In the genomic region with DNA sequence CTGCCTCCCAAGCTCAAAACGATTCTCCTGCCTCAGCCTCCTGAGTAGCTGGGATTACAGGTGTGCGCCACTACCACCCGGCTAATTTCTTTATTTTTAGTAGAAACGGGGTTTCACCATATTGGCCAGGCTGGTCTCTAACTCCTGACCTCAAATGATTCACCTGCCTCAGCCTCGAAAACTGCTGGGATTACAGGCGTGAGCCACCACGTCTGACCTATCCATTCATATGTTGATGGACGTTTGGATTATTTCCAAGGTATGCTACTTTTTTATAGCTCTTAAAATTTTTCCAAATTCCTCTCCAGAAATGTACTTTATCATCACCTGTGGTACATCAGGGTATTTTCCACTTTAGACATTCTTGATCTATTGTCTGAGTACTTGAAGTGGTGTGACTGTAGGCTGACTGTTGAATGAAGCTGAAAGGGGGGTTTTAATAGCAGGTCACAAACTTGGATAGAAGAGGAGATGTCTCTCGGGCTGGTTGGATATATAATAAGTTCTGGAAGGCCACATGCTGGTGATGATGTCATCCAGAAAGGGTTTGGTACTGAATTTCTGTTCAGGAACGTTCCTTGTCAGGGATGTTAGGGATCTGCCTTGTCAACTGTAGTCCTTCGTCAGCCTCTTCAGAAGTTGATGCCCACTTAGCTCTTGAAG, we compare ENCODE assay signal across 18 cellular contexts. TPM values are rescaled to one million over a fixed set of nuclear protein-coding genes. Genes with fewer than 3 reads are reported as not detected.
A peak's percentile ranks its signal among the peaks of the same experiment; 100 is the strongest.
DNase-seq lines count a peak whose midpoint lies in the region; ATAC-seq and TF ChIP-seq lines count a peak whose summit lies in the region.
"Had no signal": no experiment of that assay in that cellular context is flagged by ENCODE, and none has a peak within 500 bp of the region (broad histone marks: within the 10 kb centered on the region; RNA-seq: fewer than 3 reads in every experiment).

No MANE protein-coding gene starts in this region.

- TF ChIP-seq CTCF in epithelial cell of esophagus (IDR thresholded peaks at IDR 0.05; ENCODE audit: insufficient read depth, low read depth, low read length, missing control alignments) (no peak), type B pancreatic cell (conservative IDR thresholded peaks at IDR 0.05) (no peak)

- no peak overlapping the region for H3K4me3 ChIP-seq in epithelial cell of esophagus (ENCODE audit: low read length)

- no peak overlapping the region for H3K27ac Mint-ChIP-seq in stimulated activated naive CD8-positive, alpha-beta T cell treated with anti-CD3 and anti-CD28 coated beads, Interleukin-15, amount 100 ng/mL, for 72 hours
- peak overlapping the region; percentile 20 for H3K27ac Mint-ChIP-seq in type B pancreatic cell
- H3K27ac Mint-ChIP-seq: activated naive CD4-positive, alpha-beta T cell treated with anti-CD3 and anti-CD28 coated beads, Interleukin-2, amount 50 U/mL, for 24 hours had no signal

- H3K4me3 Mint-ChIP-seq in stimulated activated naive CD8-positive, alpha-beta T cell treated with anti-CD3 and anti-CD28 coated beads, Interleukin-15, amount 100 ng/mL, for 72 hours = no peak overlapping the region
- H3K4me3 Mint-ChIP-seq in type B pancreatic cell = peak overlapping the region; percentile 4
- H3K4me3 Mint-ChIP-seq: activated naive CD4-positive, alpha-beta T cell treated with anti-CD3 and anti-CD28 coated beads, Interleukin-2, amount 50 U/mL, for 24 hours; central memory CD8-positive, alpha-beta T cell; H9 had no signal

- peaks cover 48% of the 10 kb centered on the region for H3K36me3 Mint-ChIP-seq in type B pancreatic cell

- DNase-seq in stimulated activated naive CD8-positive, alpha-beta T cell treated with anti-CD3 and anti-CD28 coated beads, Interleukin-15, Interleukin-2, amounts not matched to agents 100 U/mL and 50 U/mL, for 24 hours = no peak
- no peak for DNase-seq in stimulated activated naive CD8-positive, alpha-beta T cell treated with anti-CD3 and anti-CD28 coated beads, Interleukin-15, amount 100 ng/mL, for 72 hours
- DNase-seq in NCI-H226 (peak; percentile 12), epithelial cell of esophagus (ENCODE audit: low read depth) (peak; percentile 30), type B pancreatic cell (ENCODE audit: extremely low spot score, unreplicated experiment) (no peak), HuH-7.5 (ENCODE audit: low spot score) (no peak), NCI-H345 treated with DMSO at 0.1 percent for 48 hours (lab: John Stamatoyannopoulos, UW; ENCODE audit: unreplicated experiment) (no peak), NCI-H748 (lab: John Stamatoyannopoulos, UW; ENCODE audit: unreplicated experiment) (no peak)
- DNase-seq: C1 segment of cervical spinal cord, DMS53, erythroblast, glutamatergic neuron, H9, NCI-H1417, NCI-H446 treated with DMSO at 0.1 percent for 48 hours, WERI-Rb-1 had no signal

- H3K4me1 Mint-ChIP-seq in stimulated activated naive CD8-positive, alpha-beta T cell treated with anti-CD3 and anti-CD28 coated beads, Interleukin-15, amount 100 ng/mL, for 72 hours = peaks cover 32% of the 10 kb centered on the region
- peaks cover 50% of the 10 kb centered on the region for H3K4me1 Mint-ChIP-seq in type B pancreatic cell (ENCODE audit: unreplicated experiment)

- H3K27me3 Mint-ChIP-seq in stimulated activated naive CD8-positive, alpha-beta T cell treated with anti-CD3 and anti-CD28 coated beads, Interleukin-15, amount 100 ng/mL, for 72 hours = peaks cover 58% of the 10 kb centered on the region
- H3K27me3 Mint-ChIP-seq in type B pancreatic cell = no peaks in the 10 kb centered on the region
- H3K27me3 Mint-ChIP-seq: central memory CD8-positive, alpha-beta T cell had no signal

- no peaks in the 10 kb centered on the region for H3K9me3 Mint-ChIP-seq in stimulated activated naive CD8-positive, alpha-beta T cell treated with anti-CD3 and anti-CD28 coated beads, Interleukin-15, amount 100 ng/mL, for 72 hours
- H3K9me3 Mint-ChIP-seq in type B pancreatic cell = peaks cover 5% of the 10 kb centered on the region
- H3K9me3 Mint-ChIP-seq: activated naive CD4-positive, alpha-beta T cell treated with anti-CD3 and anti-CD28 coated beads, Interleukin-2, amount 50 U/mL, for 24 hours; central memory CD8-positive, alpha-beta T cell had no signal

- peak; percentile 52 for ATAC-seq in stimulated activated naive CD8-positive, alpha-beta T cell treated with anti-CD3 and anti-CD28 coated beads, Interleukin-15, Interleukin-2, amounts not matched to agents 100 U/mL and 50 U/mL, for 24 hours
- ATAC-seq in stimulated activated naive CD8-positive, alpha-beta T cell treated with anti-CD3 and anti-CD28 coated beads, Interleukin-15, amount 100 ng/mL, for 72 hours = no peak

RNA-seq across cellular contexts. Expression of a gene that starts 7.4 kb away (rescaled TPM):
- total RNA-seq in type B pancreatic cell (ENCODE audit: low replicate concordance) = 371 and 498 TPM in 2 replicates

Comparison
In these comparisons a context has a peak if more than half of its experiments do, and no peak if none do; other contexts are left out.
1. DNase-seq: peak in NCI-H226 (single experiment) and epithelial cell of esophagus (single experiment); none in stimulated activated naive CD8-positive, alpha-beta T cell treated with anti-CD3 and anti-CD28 coated beads, Interleukin-15, Interleukin-2, amounts not matched to agents 100 U/mL and 50 U/mL, for 24 hours (single experiment), stimulated activated naive CD8-positive, alpha-beta T cell treated with anti-CD3 and anti-CD28 coated beads, Interleukin-15, amount 100 ng/mL, for 72 hours (0 of 2), type B pancreatic cell (single experiment), HuH-7.5 (single experiment), NCI-H345 treated with DMSO at 0.1 percent for 48 hours (single experiment) and NCI-H748 (single experiment).